Comparison of ENCODE assay signal across 9 cellular contexts in the genomic region with DNA sequence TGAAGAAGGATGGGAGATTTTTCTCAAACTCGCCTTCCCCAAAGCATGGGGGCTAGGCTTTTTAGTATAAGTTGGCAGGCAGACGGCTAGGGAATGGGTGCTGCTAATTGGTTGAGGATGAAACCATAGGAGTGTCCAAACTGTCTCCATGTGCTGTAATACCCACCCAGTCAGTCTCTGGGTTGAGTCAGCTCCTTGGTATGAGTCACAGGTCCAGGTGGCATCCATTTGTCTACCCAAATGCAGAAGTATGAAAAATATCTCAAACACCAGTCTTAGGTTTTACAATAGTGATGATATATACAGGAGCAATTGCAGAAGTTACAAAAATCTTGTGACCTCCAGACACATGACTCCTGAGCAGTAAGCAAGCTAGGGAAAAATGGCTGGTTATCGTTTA. TPM values are rescaled to one million over a fixed set of nuclear protein-coding genes. Genes with fewer than 3 reads are reported as not detected.
DNase-seq lines count a peak whose midpoint lies in the region; ATAC-seq, FAIRE-seq and TF ChIP-seq lines count a peak whose summit lies in the region.
"Had no signal": no experiment of that assay in that cellular context is flagged by ENCODE, and none has a peak within 500 bp of the region (broad histone marks: within the 10 kb centered on the region; RNA-seq: fewer than 3 reads in every experiment).

No MANE protein-coding gene starts in this region.

- no peak for DNase-seq in CD4-positive, CD25-positive, alpha-beta regulatory T cell
- peak; percentile 40 for DNase-seq in KG1 (lab: John Stamatoyannopoulos, UW)
- DNase-seq in bronchial epithelial cell (ENCODE audit: low read depth), result peak; percentile 70
- DNase-seq in heart left ventricle, result no peak
- no peak for DNase-seq in occipital lobe (lab: John Stamatoyannopoulos, UW)
- DNase-seq in ascending aorta (ENCODE audit: low spot score in 2 of 2), result no peak
- DNase-seq: tibial artery had no signal

- intact Hi-C loops in heart left ventricle (cut with DNase I) (no loop called here), ascending aorta (cut with DNase I) (no loop called here)

- no peak overlapping the region for H3K4me3 Mint-ChIP-seq in CD4-positive, CD25-positive, alpha-beta regulatory T cell

- ATAC-seq in CD4-positive, CD25-positive, alpha-beta regulatory T cell (ENCODE audit: low read depth in 2 of 2), result peak; percentile 42 to 53
- ATAC-seq in GM21619 (IDR thresholded peaks at IDR 0.05; ENCODE audit: unreplicated experiment), result peak; percentile 80
- ATAC-seq in heart left ventricle, result no peak
- ATAC-seq in GM19328 (IDR thresholded peaks at IDR 0.05; ENCODE audit: unreplicated experiment), result no peak

- no peak for TF ChIP-seq POLR2A in heart left ventricle (IDR thresholded peaks at IDR 0.05)

- no peaks in the 10 kb centered on the region for H3K27me3 Mint-ChIP-seq in CD4-positive, CD25-positive, alpha-beta regulatory T cell

- FAIRE-seq in bronchial epithelial cell (lab: Jason Lieb, UNC), result peak; percentile 73

- no peaks in the 10 kb centered on the region for H3K4me1 Mint-ChIP-seq in CD4-positive, CD25-positive, alpha-beta regulatory T cell

- 78 to 84% (median 80%) methylated on average over 3 of the region's 3 CpGs for WGBS in heart left ventricle, 4 donors

- peaks cover 0 to 3% (median 0%) of the 10 kb centered on the region in 7 donors for H3K9me3 Mint-ChIP-seq in CD4-positive, CD25-positive, alpha-beta regulatory T cell

- TF ChIP-seq CTCF in bronchial epithelial cell (IDR thresholded peaks at IDR 0.05; ENCODE audit: insufficient read depth, low read length, severe bottlenecking) (no peak), heart left ventricle (IDR thresholded peaks at IDR 0.05) (no peak), ascending aorta (IDR thresholded peaks at IDR 0.05) (no peak)

- H3K27ac ChIP-seq in CD4-positive, CD25-positive, alpha-beta regulatory T cell (ENCODE audit: insufficient read depth, low read length, poor library complexity, severe bottlenecking), result no peak overlapping the region
- H3K27ac ChIP-seq in heart left ventricle (no peak overlapping the region), ascending aorta (no peak overlapping the region)
- H3K27ac ChIP-seq: tibial artery had no signal

- H3K27ac Mint-ChIP-seq in CD4-positive, CD25-positive, alpha-beta regulatory T cell, result no peak overlapping the region

- H3K36me3 ChIP-seq in CD4-positive, CD25-positive, alpha-beta regulatory T cell (ENCODE audit: control insufficient read depth, insufficient read depth, low read length), result no peaks in the 10 kb centered on the region
- H3K36me3 ChIP-seq in bronchial epithelial cell (ENCODE audit: control insufficient read depth, insufficient read depth, low read length) (no peaks in the 10 kb centered on the region), heart left ventricle (no peaks in the 10 kb centered on the region), ascending aorta (no peaks in the 10 kb centered on the region)
- H3K36me3 ChIP-seq: tibial artery had no signal

- H3K4me1 ChIP-seq in CD4-positive, CD25-positive, alpha-beta regulatory T cell (ENCODE audit: control insufficient read depth, insufficient read depth, low read length, poor library complexity, severe bottlenecking), result no peaks in the 10 kb centered on the region
- H3K4me1 ChIP-seq in heart left ventricle (no peaks in the 10 kb centered on the region), ascending aorta (no peaks in the 10 kb centered on the region)
- H3K4me1 ChIP-seq: tibial artery had no signal

- no peak overlapping the region for H3K4me3 ChIP-seq in CD4-positive, CD25-positive, alpha-beta regulatory T cell (ENCODE audit: low read depth, low read length)
- H3K4me3 ChIP-seq in bronchial epithelial cell (ENCODE audit: low read depth, low read length) (no peak overlapping the region), heart left ventricle (no peak overlapping the region), ascending aorta (no peak overlapping the region)
- H3K4me3 ChIP-seq: tibial artery had no signal

- H3K27me3 ChIP-seq in CD4-positive, CD25-positive, alpha-beta regulatory T cell (ENCODE audit: control insufficient read depth, insufficient read depth, low read length), result peaks cover 1% of the 10 kb centered on the region
- H3K27me3 ChIP-seq in bronchial epithelial cell (ENCODE audit: control insufficient read depth, insufficient read depth, low read length) (no peaks in the 10 kb centered on the region), heart left ventricle (no peaks in the 10 kb centered on the region), ascending aorta (no peaks in the 10 kb centered on the region)
- H3K27me3 ChIP-seq: tibial artery had no signal

- no peaks in the 10 kb centered on the region for H3K9me3 ChIP-seq in CD4-positive, CD25-positive, alpha-beta regulatory T cell (ENCODE audit: control insufficient read depth in 2 of 2, low read length in 2 of 2)
- H3K9me3 ChIP-seq in heart left ventricle, result no peaks in the 10 kb centered on the region
- no peaks in the 10 kb centered on the region for H3K9me3 ChIP-seq in ascending aorta
- H3K9me3 ChIP-seq: tibial artery had no signal

- H3K36me3 Mint-ChIP-seq in CD4-positive, CD25-positive, alpha-beta regulatory T cell, result no peaks in the 10 kb centered on the region

RNA-seq across cellular contexts. Expression of a gene that starts 27.4 kb away (rescaled TPM):
- 0.20 TPM for total RNA-seq in CD4-positive, CD25-positive, alpha-beta regulatory T cell
- polyA plus RNA-seq in CD4-positive, CD25-positive, alpha-beta regulatory T cell, result under 1 TPM in 1 of 4 donors, not detected in 3; 0.60 TPM
- total RNA-seq in bronchial epithelial cell, result 6.6 and 10.9 TPM in 2 replicates
- total RNA-seq in heart left ventricle, result 10 to 100 TPM in 6 of 9 donors, 1 to 10 TPM in 3; 5.0 to 15.8 (median 13.3) TPM
- polyA plus RNA-seq in heart left ventricle, result 1 to 10 TPM; 2.5 to 4.3 TPM
- 246 TPM for total RNA-seq in occipital lobe
- total RNA-seq in ascending aorta, result 8.9 TPM

Comparison
In these comparisons a context has a peak if more than half of its experiments do, and no peak if none do; other contexts are left out.
1. ATAC-seq: peak in CD4-positive, CD25-positive, alpha-beta regulatory T cell (2 of 2) and GM21619 (single experiment); none in heart left ventricle (0 of 4) and GM19328 (single experiment).
2. DNase-seq: peak in KG1 (single experiment) and bronchial epithelial cell (single experiment); none in CD4-positive, CD25-positive, alpha-beta regulatory T cell (0 of 3), heart left ventricle (0 of 5), occipital lobe (single experiment) and ascending aorta (0 of 2).
3. RNA of a gene that starts 27.4 kb away (total RNA-seq): 246 TPM in occipital lobe (single experiment); 5.0 to 15.8 TPM in heart left ventricle, 8.9 TPM in ascending aorta (single experiment), 6.6 to 10.9 TPM in bronchial epithelial cell and 0.20 TPM in CD4-positive, CD25-positive, alpha-beta regulatory T cell (single experiment); every median in the first group is over 10 times any median in the second.